In the genomic region with DNA sequence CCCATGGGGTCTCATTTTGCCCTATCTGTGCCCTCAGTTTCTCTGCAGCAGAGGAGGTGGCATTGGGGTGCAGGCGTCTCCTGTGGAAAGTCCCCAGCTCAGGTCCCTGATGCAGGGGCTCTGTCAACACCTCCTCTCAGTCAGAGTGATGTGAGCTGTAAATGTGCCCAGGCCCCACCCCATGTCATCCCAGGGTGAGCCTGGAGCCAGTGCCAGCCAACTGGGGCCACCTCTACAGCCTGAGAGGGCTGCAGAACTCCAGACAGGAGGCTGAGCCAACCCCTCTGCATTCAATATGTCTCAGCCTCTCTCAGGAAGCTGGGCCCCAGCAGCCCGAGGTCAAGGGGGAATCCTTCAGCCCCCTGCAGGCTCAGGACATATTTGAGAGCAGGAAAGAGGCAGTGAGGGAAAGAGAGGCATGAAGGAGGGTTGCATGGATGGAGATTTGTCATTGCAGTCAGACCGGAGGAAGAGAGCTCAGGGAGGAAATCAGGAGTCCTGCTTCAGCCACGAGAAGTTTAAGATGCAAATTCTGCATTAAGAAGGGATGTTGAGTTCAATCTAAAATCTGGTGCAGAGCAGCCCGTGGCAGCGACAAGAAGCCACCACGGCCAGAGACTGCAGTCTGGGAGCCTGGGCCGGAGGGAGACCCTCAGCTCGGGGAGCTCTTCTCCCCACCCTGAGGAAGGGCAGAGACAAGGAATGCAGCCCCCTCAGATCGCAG, we compare ENCODE assay signal across 23 cellular contexts.
"Had no signal": no experiment of that assay in that cellular context is flagged by ENCODE, and none has a peak within 500 bp of the region (broad histone marks: within the 10 kb centered on the region; RNA-seq: fewer than 3 reads in every experiment).

No MANE protein-coding gene starts in this region.

- H3K9me3 ChIP-seq: adrenal gland, colonic mucosa, esophagus muscularis mucosa, spleen had no signal

- H3K4me3 Mint-ChIP-seq: activated CD4-positive, alpha-beta T cell treated with anti-CD3 and anti-CD28 coated beads for 36 hours; activated naive CD8-positive, alpha-beta T cell; activated T-cell treated with anti-CD3 and anti-CD28 coated beads, Interleukin-2, amount 50 U/mL, for 24 hours; activated T-helper 17 cell treated with anti-CD3 and anti-CD28 coated beads, Interleukin-2, amount 50 U/mL, for 72 hours; central memory CD8-positive, alpha-beta T cell; effector memory CD8-positive, alpha-beta T cell; naive B cell; neural crest cell had no signal

- DNase-seq: activated CD4-positive, alpha-beta T cell treated with anti-CD3 and anti-CD28 coated beads for 36 hours; activated CD4-positive, alpha-beta T cell treated with anti-CD3 and anti-CD28 coated beads, Interleukin-2, amount 50 U/mL, for 4 hours; activated CD8-positive, alpha-beta memory T cell treated with anti-CD3 and anti-CD28 coated beads for 24 hours; activated CD8-positive, alpha-beta memory T cell treated with anti-CD3 and anti-CD28 coated beads, Interleukin-2, amount 50 U/mL, for 4 hours; activated T-cell treated with anti-CD3 and anti-CD28 coated beads, Interleukin-2, amount 50 U/mL, for 24 hours; adrenal gland; colonic mucosa; dorsolateral prefrontal cortex; effector memory CD8-positive, alpha-beta T cell; glutamatergic neuron; hypothalamus; mesenchymal stem cell; naive B cell; retina; spleen; stimulated activated CD4-positive, alpha-beta T cell treated with anti-CD3 and anti-CD28 coated beads, Interleukin-4, amount 100 ng/mL, for 1 hour; stimulated activated naive CD4-positive, alpha-beta T cell treated with Interleukin-2 at 50 U/mL for 16 hours; T-helper 9 cell had no signal

- H3K27me3 ChIP-seq: adrenal gland, colonic mucosa, dorsolateral prefrontal cortex, esophagus muscularis mucosa had no signal

- H3K27ac Mint-ChIP-seq: activated CD4-positive, alpha-beta T cell treated with anti-CD3 and anti-CD28 coated beads for 36 hours; activated naive CD8-positive, alpha-beta T cell; activated T-cell treated with anti-CD3 and anti-CD28 coated beads, Interleukin-2, amount 50 U/mL, for 24 hours; activated T-helper 17 cell treated with anti-CD3 and anti-CD28 coated beads, Interleukin-2, amount 50 U/mL, for 72 hours; effector memory CD8-positive, alpha-beta T cell; naive B cell had no signal

- ATAC-seq: activated CD4-positive, alpha-beta T cell treated with anti-CD3 and anti-CD28 coated beads for 36 hours; activated T-helper 17 cell treated with anti-CD3 and anti-CD28 coated beads, Interleukin-2, amount 50 U/mL, for 72 hours; effector memory CD8-positive, alpha-beta T cell had no signal

- H3K36me3 ChIP-seq: adrenal gland, colonic mucosa, esophagus muscularis mucosa, spleen had no signal

- H3K4me3 ChIP-seq: adrenal gland, colonic mucosa, dorsolateral prefrontal cortex, esophagus muscularis mucosa, spleen had no signal

- H3K9me3 Mint-ChIP-seq: activated T-cell treated with anti-CD3 and anti-CD28 coated beads, Interleukin-2, amount 50 U/mL, for 24 hours; activated T-helper 17 cell treated with anti-CD3 and anti-CD28 coated beads, Interleukin-2, amount 50 U/mL, for 72 hours; central memory CD8-positive, alpha-beta T cell; effector memory CD8-positive, alpha-beta T cell; naive B cell; neural crest cell had no signal

- H3K4me1 ChIP-seq: adrenal gland, colonic mucosa had no signal

- H3K36me3 Mint-ChIP-seq: activated naive CD8-positive, alpha-beta T cell; naive B cell had no signal

- H3K27ac ChIP-seq: adrenal gland, colonic mucosa, dorsolateral prefrontal cortex, esophagus muscularis mucosa had no signal

- H3K4me1 Mint-ChIP-seq: activated CD4-positive, alpha-beta T cell treated with anti-CD3 and anti-CD28 coated beads for 36 hours; activated T-helper 17 cell treated with anti-CD3 and anti-CD28 coated beads, Interleukin-2, amount 50 U/mL, for 72 hours; central memory CD8-positive, alpha-beta T cell; naive B cell had no signal
